8 cellular contexts compared by ENCODE assay signal in the genomic region with DNA sequence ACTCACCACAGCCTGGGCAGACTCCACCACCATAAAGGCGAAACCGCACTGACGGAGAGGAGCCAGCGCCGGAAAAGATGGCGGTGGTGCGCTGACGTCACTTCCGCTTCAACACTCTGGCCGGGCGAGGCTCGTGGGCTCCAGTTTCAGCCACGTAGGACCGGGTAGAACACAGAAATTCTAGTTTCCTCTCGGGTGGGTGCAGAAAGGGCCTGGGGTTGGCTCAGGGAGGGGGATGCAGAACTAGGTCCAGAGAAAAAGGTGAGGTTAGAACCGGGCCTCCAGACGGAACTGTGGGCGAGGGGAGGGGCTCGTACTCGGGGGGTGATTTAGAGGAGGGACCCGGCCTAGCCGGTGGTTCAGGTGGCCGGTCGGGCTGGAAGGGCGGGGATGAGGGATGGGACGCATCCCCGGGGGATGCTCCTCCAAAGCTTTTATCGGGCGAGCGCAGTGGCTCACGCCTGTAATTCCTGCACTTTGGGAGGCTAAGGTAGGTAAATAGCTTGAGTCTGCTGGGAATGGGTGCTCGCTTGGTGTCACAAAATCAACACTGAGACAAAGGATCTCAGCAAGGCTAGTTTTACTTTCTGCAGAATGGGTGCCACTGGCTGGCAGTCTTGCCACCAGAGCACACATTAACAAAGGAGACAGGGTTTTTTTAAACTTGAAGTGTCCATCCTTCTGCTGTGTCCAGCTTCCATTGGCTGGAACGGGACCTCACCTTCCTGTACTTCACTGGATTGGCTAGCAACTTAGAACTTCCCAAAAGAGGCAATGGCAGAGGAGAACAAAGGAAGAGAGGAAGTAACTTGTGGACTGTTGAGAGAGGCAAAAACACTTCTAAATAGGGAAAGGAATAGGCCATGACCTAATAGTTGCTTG. TPM values are rescaled to one million over a fixed set of nuclear protein-coding genes. Genes with fewer than 3 reads are reported as not detected.
DNase-seq lines count a peak whose midpoint lies in the region; ATAC-seq and TF ChIP-seq lines count a peak whose summit lies in the region.

TSS of gene ZNF561 (minus strand) at position 77 of the 882 bp plus-strand sequence. CDS start 1,776 bp downstream, outside the sequence.

- peaks cover 2% of the 10 kb centered on the region for H3K27me3 Mint-ChIP-seq in activated CD4-positive, alpha-beta T cell treated with anti-CD3 and anti-CD28 coated beads, Interleukin-2, amount 10 ng/mL, durations not matched to agents 7 days and 5 days

- H3K27ac Mint-ChIP-seq in activated CD4-positive, alpha-beta T cell treated with anti-CD3 and anti-CD28 coated beads, Interleukin-2, amount 10 ng/mL, durations not matched to agents 7 days and 5 days, result peak within 1 kb of the TSS; percentile 100

- H3K4me3 Mint-ChIP-seq in activated CD4-positive, alpha-beta T cell treated with anti-CD3 and anti-CD28 coated beads, Interleukin-2, amount 10 ng/mL, durations not matched to agents 7 days and 5 days, result peak within 1 kb of the TSS; percentile 92

- DNase-seq in AG08395 (ENCODE audit: low spot score) (peak; percentile 88), NCI-H69 (lab: John Stamatoyannopoulos, UW) (peak; percentile 83), dedifferentiated amniotic fluid mesenchymal stem cell (ENCODE audit: extremely low spot score) (peak; percentile 84), left lobe of liver (ENCODE audit: low spot score) (peak; percentile 85)
- DNase-seq in activated CD4-positive, alpha-beta T cell treated with anti-CD3 and anti-CD28 coated beads, Interleukin-2, amount 10 ng/mL, durations not matched to agents 7 days and 5 days, result peak; percentile 92
- DNase-seq in stimulated activated CD4-positive, alpha-beta T cell treated with anti-CD3 and anti-CD28 coated beads, Interleukin-2, amount 100 ng/mL, for 24 hours, result peak; percentile 86 to 88

- CTCF ChIA-PET in activated CD4-positive, alpha-beta T cell treated with anti-CD3 and anti-CD28 coated beads, Interleukin-2, amount 10 ng/mL, durations not matched to agents 7 days and 5 days (lab: Charles Lee), result no interaction called here

- peaks cover 48% of the 10 kb centered on the region for H3K36me3 Mint-ChIP-seq in activated CD4-positive, alpha-beta T cell treated with anti-CD3 and anti-CD28 coated beads, Interleukin-2, amount 10 ng/mL, durations not matched to agents 7 days and 5 days (ENCODE audit: low read depth)

- POLR2A ChIA-PET in activated CD4-positive, alpha-beta T cell treated with anti-CD3 and anti-CD28 coated beads, Interleukin-2, amount 10 ng/mL, durations not matched to agents 7 days and 5 days (lab: Charles Lee), result no interaction called here

- peaks cover 10% of the 10 kb centered on the region for H3K9me3 Mint-ChIP-seq in activated CD4-positive, alpha-beta T cell treated with anti-CD3 and anti-CD28 coated beads, Interleukin-2, amount 10 ng/mL, durations not matched to agents 7 days and 5 days

- peaks cover 32% of the 10 kb centered on the region for H3K4me1 Mint-ChIP-seq in activated CD4-positive, alpha-beta T cell treated with anti-CD3 and anti-CD28 coated beads, Interleukin-2, amount 10 ng/mL, durations not matched to agents 7 days and 5 days

- ATAC-seq in HG03442 (IDR thresholded peaks at IDR 0.05; ENCODE audit: unreplicated experiment) (peak; percentile 80), left lobe of liver (peak; percentile 94)

- TF ChIP-seq POLR2A in GM19099 (IDR thresholded peaks at IDR 0.05; ENCODE audit: extremely low read depth, insufficient read length, low read depth), result peak; percentile 73

RNA-seq across cellular contexts. Expression of gene ZNF561, which starts in this region (rescaled TPM):
- 10 to 100 TPM; 24.4 to 25.8 TPM for total RNA-seq in activated CD4-positive, alpha-beta T cell treated with anti-CD3 and anti-CD28 coated beads, Interleukin-2, amount 10 ng/mL, durations not matched to agents 7 days and 5 days
- total RNA-seq in left lobe of liver, result 11.5 TPM

Comparison
In these comparisons a context has a peak if more than half of its experiments do, and no peak if none do; other contexts are left out.
1. Peak in every context shown above with its lines: DNase-seq and ATAC-seq.